Comparison of ENCODE assay signal across 27 cellular contexts in genomic region chr17:70048020-70048419, GRCh38. TPM values are rescaled to one million over a fixed set of nuclear protein-coding genes. Genes with fewer than 3 reads are reported as not detected.
"Had no signal": no experiment of that assay in that cellular context is flagged by ENCODE, and none has a peak within 500 bp of the region (broad histone marks: within the 10 kb centered on the region; RNA-seq: fewer than 3 reads in every experiment).

No MANE protein-coding gene starts in this region.

- H3K36me3 ChIP-seq: colonic mucosa, esophagus squamous epithelium, gastrocnemius medialis, heart right ventricle, left lung, lower lobe of right lung had no signal

- H3K9me3 Mint-ChIP-seq: dendritic cell treated with granulocyte-macrophage colony-stimulating factor and Interleukin-4, amounts not matched to agents 40 ng/mL and 50 ng/mL, for 4 days; effector memory CD8-positive, alpha-beta T cell; endodermal cell; memory B cell had no signal

- H3K36me3 Mint-ChIP-seq: memory B cell had no signal

- H3K27me3 Mint-ChIP-seq: dendritic cell treated with granulocyte-macrophage colony-stimulating factor and Interleukin-4, amounts not matched to agents 40 ng/mL and 50 ng/mL, for 4 days; effector memory CD8-positive, alpha-beta T cell had no signal

- H3K9me3 ChIP-seq: colonic mucosa, esophagus squamous epithelium, gastrocnemius medialis, heart right ventricle, left lung, lower lobe of right lung had no signal

- ATAC-seq: effector memory CD8-positive, alpha-beta T cell; esophagus mucosa; left lung; left ventricle myocardium superior; lower lobe of right lung had no signal

- H3K4me3 Mint-ChIP-seq: dendritic cell treated with granulocyte-macrophage colony-stimulating factor and Interleukin-4, amounts not matched to agents 40 ng/mL and 50 ng/mL, for 4 days; effector memory CD8-positive, alpha-beta T cell; endodermal cell; memory B cell had no signal

- H3K27ac Mint-ChIP-seq: dendritic cell treated with granulocyte-macrophage colony-stimulating factor and Interleukin-4, amounts not matched to agents 40 ng/mL and 50 ng/mL, for 4 days; effector memory CD8-positive, alpha-beta T cell; endodermal cell; memory B cell had no signal

- FAIRE-seq: endometrium, keratinocyte had no signal

- H3K4me1 ChIP-seq: colonic mucosa, esophagus squamous epithelium, left lung, lower lobe of right lung had no signal

- H3K27ac ChIP-seq: colonic mucosa, epithelial cell of prostate, esophagus squamous epithelium, gastrocnemius medialis, heart right ventricle, left lung, lower lobe of right lung had no signal

- DNase-seq: colonic mucosa; cortex of kidney; effector CD8-positive, alpha-beta T cell; effector memory CD8-positive, alpha-beta T cell; endodermal cell; erythroblast; esophagus squamous epithelium; foreskin melanocyte; gastrocnemius medialis; glutamatergic neuron; head of caudate nucleus; heart right ventricle; hippocampal formation; left cardiac atrium; left lung; left ventricle myocardium superior; lower lobe of right lung; mesendoderm; midbrain had no signal

- H3K4me3 ChIP-seq: colonic mucosa, esophagus squamous epithelium, gastrocnemius medialis, heart right ventricle, left lung, lower lobe of right lung had no signal

- H3K27me3 ChIP-seq: colonic mucosa, gastrocnemius medialis, heart right ventricle, left lung had no signal

- H3K4me1 Mint-ChIP-seq: memory B cell had no signal

RNA-seq across cellular contexts. Expression of gene KCNJ16, which starts 27.0 kb away (rescaled TPM):
- total RNA-seq: dermis microvascular lymphatic vessel endothelial cell, esophagus mucosa, left cardiac atrium, left ventricle myocardium superior, lung microvascular endothelial cell had no signal
- polyA plus RNA-seq: heart right ventricle, keratinocyte had no signal
